In the genomic region with DNA sequence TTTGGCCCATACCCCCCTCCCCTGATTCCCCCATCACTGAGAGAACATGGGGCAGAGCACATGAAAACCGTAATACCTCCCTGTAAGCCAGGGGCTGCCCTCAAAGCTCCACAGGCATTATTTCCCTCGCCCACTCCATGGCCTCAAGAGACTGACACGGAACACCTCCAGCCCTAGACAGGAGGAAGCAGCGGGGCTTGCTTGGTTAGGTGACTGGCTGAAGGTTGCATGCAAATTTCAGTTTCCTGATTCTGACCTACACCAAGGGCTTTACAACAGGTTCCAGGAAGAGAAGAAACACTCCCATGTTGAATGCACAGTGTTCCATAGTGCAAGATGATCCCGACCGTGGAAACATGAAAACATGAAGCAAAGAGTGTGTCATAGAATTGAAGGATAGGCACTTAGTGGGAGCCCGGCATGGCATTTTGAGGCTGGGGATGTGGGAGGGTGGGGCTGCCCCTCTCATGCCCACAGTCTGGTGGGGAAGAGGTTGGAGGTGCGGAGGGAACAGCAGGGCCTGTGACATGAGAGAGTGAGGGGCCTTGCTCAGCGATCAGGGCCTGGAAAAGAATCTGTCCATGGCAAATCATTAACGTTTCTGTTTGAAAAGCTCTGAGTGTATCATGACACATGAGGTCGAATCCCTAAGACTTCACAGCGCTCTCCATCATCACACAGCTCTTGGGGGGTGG, we compare ENCODE assay signal across 9 cellular contexts. TPM values are rescaled to one million over a fixed set of nuclear protein-coding genes. Genes with fewer than 3 reads are reported as not detected.
DNase-seq lines count a peak whose midpoint lies in the region; ATAC-seq, FAIRE-seq and TF ChIP-seq lines count a peak whose summit lies in the region.
"Had no signal": no experiment of that assay in that cellular context is flagged by ENCODE, and none has a peak within 500 bp of the region (broad histone marks: within the 10 kb centered on the region; RNA-seq: fewer than 3 reads in every experiment).

No MANE protein-coding gene starts in this region.

- TF ChIP-seq CTCF in GM12878 (IDR thresholded peaks at IDR 0.05 in 2 of 3, conservative IDR thresholded peaks at IDR 0.05 in 1 of 3; ENCODE audit: control insufficient read depth in 2 of 3, extremely low read depth in 1 of 3, insufficient read depth in 1 of 3, low read depth in 3 of 3, low read length in 3 of 3) = no peak

- SMC1A ChIA-PET in GM12878 (lab: Charles Lee; ENCODE audit: uncharacterized antibody, unreplicated experiment) = interaction anchor here (1.2 kb wide), 1 partner anchor 19 kb away, joined by 3 read pairs; no protein-coding TSS in a partner anchor

- H3K4me3 ChIP-seq in GM12878 = no peak overlapping the region

- H3K27me3 ChIP-seq in GM12878 (replicated peaks in 1 of 2; ENCODE audit: control insufficient read depth in 2 of 2, insufficient read depth in 2 of 2, low read length in 1 of 2) = no peaks in the 10 kb centered on the region
- H3K27me3 ChIP-seq: brain microvascular endothelial cell had no signal

- POLR2A ChIA-PET in GM12878 (lab: Charles Lee) = interaction anchor here (0.6 kb wide), 1 partner anchor 36 kb away, joined by 8 read pairs; no protein-coding TSS in a partner anchor

- no peaks in the 10 kb centered on the region for H3K9me3 ChIP-seq in GM12878 (replicated peaks; ENCODE audit: control insufficient read depth, insufficient read depth, low read length)

- H3K36me3 Mint-ChIP-seq in activated T-helper 17 cell treated with anti-CD3 and anti-CD28 coated beads, Interleukin-2, amount 50 U/mL, for 72 hours (ENCODE audit: low read depth) = peaks cover 25% of the 10 kb centered on the region

- peak overlapping the region; percentile 65; the same call in 1 of the 2 replicates for H2AFZ ChIP-seq in GM12878 (ENCODE audit: control insufficient read depth, low read depth, low read length)

- H3K4me3 Mint-ChIP-seq in activated T-helper 17 cell treated with anti-CD3 and anti-CD28 coated beads, Interleukin-2, amount 50 U/mL, for 72 hours = no peak overlapping the region

- DNase-seq in ACHN (peak; percentile 85), GM12878 (ENCODE audit: low read depth, low spot score) (no peak), anterior cingulate cortex (lab: John Stamatoyannopoulos, UW) (no peak)
- DNase-seq in stimulated activated naive CD4-positive, alpha-beta T cell treated with Interleukin-2 at 50 U/mL for 16 hours (lab: John Stamatoyannopoulos, UW) = no peak
- DNase-seq: brain microvascular endothelial cell had no signal

- FAIRE-seq in GM12878 (lab: Jason Lieb, UNC) = peak; percentile 72

- in situ Hi-C loops in ACHN (cut with HindIII; ENCODE audit: low pct_ligation_motif_present, low pct_unique_long_range_greater_than_20kb, low sequenced_read_pairs) = no loop called here
- in situ Hi-C loops in GM12878 (cut with MboI) = no loop called here

- TF ChIP-seq RAD21 in GM12878 (IDR thresholded peaks at IDR 0.05; ENCODE audit: insufficient read depth, low read depth, low read length) = no peak

- ATAC-seq in GM19395 (IDR thresholded peaks at IDR 0.05; ENCODE audit: unreplicated experiment) (peak; percentile 94), HG02884 (IDR thresholded peaks at IDR 0.05; ENCODE audit: unreplicated experiment) (peak; percentile 90), GM12878 (peak; percentile 70), HG03457 (IDR thresholded peaks at IDR 0.05; ENCODE audit: unreplicated experiment) (no peak)
- ATAC-seq in activated T-helper 17 cell treated with anti-CD3 and anti-CD28 coated beads, Interleukin-2, amount 50 U/mL, for 72 hours (replicated peaks) = no peak

- no peak overlapping the region for H3K9ac ChIP-seq in GM12878 (ENCODE audit: control insufficient read depth, insufficient read depth, low read length)

- H3K27ac Mint-ChIP-seq in activated T-helper 17 cell treated with anti-CD3 and anti-CD28 coated beads, Interleukin-2, amount 50 U/mL, for 72 hours = no peak overlapping the region

- intact Hi-C loops in GM12878 (cut with micrococcal nuclease; ENCODE audit: unreplicated experiment) = no loop called here

- RAD21 ChIA-PET in GM12878 (lab: Charles Lee; ENCODE audit: unreplicated experiment) = no interaction called here

- BruUV-seq in GM12878 (replicated peaks; lab: Mats Ljungman, UMichigan) = no TSS peak

- peaks cover 3 to 15% of the 10 kb centered on the region in 2 experiments; a peak in 3 of 4 replicates for H3K36me3 ChIP-seq in GM12878 (ENCODE audit: control insufficient read depth in 2 of 2, insufficient read depth in 2 of 2, low read length in 1 of 2)
- H3K36me3 ChIP-seq: brain microvascular endothelial cell had no signal

- H3K27me3 Mint-ChIP-seq in activated T-helper 17 cell treated with anti-CD3 and anti-CD28 coated beads, Interleukin-2, amount 50 U/mL, for 72 hours = no peaks in the 10 kb centered on the region

- no peaks in the 10 kb centered on the region for H3K9me3 Mint-ChIP-seq in activated T-helper 17 cell treated with anti-CD3 and anti-CD28 coated beads, Interleukin-2, amount 50 U/mL, for 72 hours

- H3K79me2 ChIP-seq in GM12878 (ENCODE audit: control insufficient read depth, insufficient read depth, low read length) = no peaks in the 10 kb centered on the region

- H3K27ac ChIP-seq in GM12878 (ENCODE audit: control insufficient read depth, insufficient read depth) = peak overlapping the region; percentile 33; the same call in 1 of the 2 replicates
- H3K27ac ChIP-seq: brain microvascular endothelial cell had no signal

- no peak for TF ChIP-seq POLR2A in GM12878 (IDR thresholded peaks at IDR 0.05; ENCODE audit: low read depth, low read length)

- 51% methylated on average over 12 of the region's 12 CpGs for WGBS in GM12878 (ENCODE audit: insufficient coverage, insufficient replicate concordance, low lambda C conversion rate, missing lambda C conversion rate)

- H4K20me1 ChIP-seq in GM12878 (ENCODE audit: control insufficient read depth, insufficient read depth) = no peaks in the 10 kb centered on the region

- H3K4me1 Mint-ChIP-seq in activated T-helper 17 cell treated with anti-CD3 and anti-CD28 coated beads, Interleukin-2, amount 50 U/mL, for 72 hours = no peaks in the 10 kb centered on the region

- no peak for TF ChIP-seq EP300 in GM12878 (IDR thresholded peaks at IDR 0.05; ENCODE audit: borderline replicate concordance in 1 of 2, control insufficient read depth in 1 of 2, low read depth in 2 of 2, low read length in 2 of 2)

- CTCF ChIA-PET in GM12878 (lab: Yijun Ruan, JAX) = interaction anchor here (1.3 kb wide), 1 partner anchor 17 kb away, joined by 3 read pairs; no protein-coding TSS in a partner anchor

- H3K4me1 ChIP-seq in GM12878 (ENCODE audit: control insufficient read depth, insufficient read depth, low read length) = peaks cover 14% of the 10 kb centered on the region

- peak overlapping the region; percentile 48 for H3K4me2 ChIP-seq in GM12878 (ENCODE audit: control insufficient read depth, insufficient read depth)

TF ChIP-seq in GM12878, 131 proteins besides CTCF, POLR2A, EP300 and RAD21:
- TF ChIP-seq BCL11A (IDR thresholded peaks at IDR 0.05; ENCODE audit: low read depth, low read length) (no peak), POLR2AphosphoS5 (IDR thresholded peaks at IDR 0.05; ENCODE audit: low read length) (peak; percentile 59; the same call in 1 of the 2 replicates), MEF2B (IDR thresholded peaks at IDR 0.05; ENCODE audit: partially characterized antibody, poor library complexity, severe bottlenecking) (peak; percentile 30), ZNF622 (IDR thresholded peaks at IDR 0.05) (no peak), POU2F2 (IDR thresholded peaks at IDR 0.05; ENCODE audit: borderline replicate concordance, low read depth, low read length) (peak; percentile 79; the same call in 1 of the 3 replicates), CBX5 (IDR thresholded peaks at IDR 0.05; ENCODE audit: low read depth) (no peak), EED (IDR thresholded peaks at IDR 0.05; ENCODE audit: low read depth) (0 out of 2 replicates have a peak, but pooled peaks have one; percentile 26)
- TF ChIP-seq, protein P1, sequence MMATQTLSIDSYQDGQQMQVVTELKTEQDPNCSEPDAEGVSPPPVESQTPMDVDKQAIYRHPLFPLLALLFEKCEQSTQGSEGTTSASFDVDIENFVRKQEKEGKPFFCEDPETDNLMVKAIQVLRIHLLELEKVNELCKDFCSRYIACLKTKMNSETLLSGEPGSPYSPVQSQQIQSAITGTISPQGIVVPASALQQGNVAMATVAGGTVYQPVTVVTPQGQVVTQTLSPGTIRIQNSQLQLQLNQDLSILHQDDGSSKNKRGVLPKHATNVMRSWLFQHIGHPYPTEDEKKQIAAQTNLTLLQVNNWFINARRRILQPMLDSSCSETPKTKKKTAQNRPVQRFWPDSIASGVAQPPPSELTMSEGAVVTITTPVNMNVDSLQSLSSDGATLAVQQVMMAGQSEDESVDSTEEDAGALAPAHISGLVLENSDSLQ (IDR thresholded peaks at IDR 0.05) = peak; percentile 25; the same call in 1 of the 2 replicates
- TF ChIP-seq, protein P2, sequence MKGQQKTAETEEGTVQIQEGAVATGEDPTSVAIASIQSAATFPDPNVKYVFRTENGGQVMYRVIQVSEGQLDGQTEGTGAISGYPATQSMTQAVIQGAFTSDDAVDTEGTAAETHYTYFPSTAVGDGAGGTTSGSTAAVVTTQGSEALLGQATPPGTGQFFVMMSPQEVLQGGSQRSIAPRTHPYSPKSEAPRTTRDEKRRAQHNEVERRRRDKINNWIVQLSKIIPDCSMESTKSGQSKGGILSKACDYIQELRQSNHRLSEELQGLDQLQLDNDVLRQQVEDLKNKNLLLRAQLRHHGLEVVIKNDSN (IDR thresholded peaks at IDR 0.05; ENCODE audit: borderline replicate concordance, extremely low read length, insufficient read depth, low read depth, low read length) = no peak

RNA-seq across cellular contexts. Expression of gene GPR137B, which starts 33.5 kb away (rescaled TPM):
- 79.5 and 87.9 TPM in 2 replicates for total RNA-seq in GM12878 (2013; cell fraction: nucleolus; rRNA removed)
- total RNA-seq in GM12878 (2014; rRNA removed) (9.4 and 14.7 TPM in 2 replicates), GM12878 (2014; rRNA removed; fragmentation: Illumina TruSeq; extraction: Trizol) (13.1 and 14.1 TPM in 2 replicates), GM12878 (2021) (14.3 and 14.9 TPM in 2 replicates)
- polyA plus RNA-seq in GM12878 (2011; ENCODE audit: low read depth) = 9.2 TPM
- polyA plus RNA-seq in GM12878 (2011; rRNA removed) (14.9 and 19.3 TPM in 2 replicates), GM12878 (2014; fragmentation: Illumina TruSeq; extraction: Trizol) (20.8 and 27.4 TPM in 2 replicates), GM12878 (2014; fragmentation: Nextera tagmentation; extraction: Ambion mirVana) (1 to 10 TPM; 5.4 to 6.4 TPM), GM12878 (2014; rRNA removed) (12.1 and 12.6 TPM in 2 replicates), GM12878 (2016; fragmentation: Nextera tagmentation; extraction: Ambion mirVana) (10 to 100 TPM in 1 of 2 experiments, 1 to 10 TPM in 1; 9.0 to 12.9 TPM)
- 10.5 and 19.3 TPM in 2 replicates for polyA plus RNA-seq in GM12878 (2011; cell fraction: cytosol; rRNA removed)
- 28.2 and 30.6 TPM in 2 replicates for polyA plus RNA-seq in GM12878 (2011; cell fraction: nucleus; rRNA removed)
- 11.0 and 19.5 TPM in 2 replicates for polyA plus RNA-seq in GM12878 (2012)
- 18.3 and 18.7 TPM in 2 replicates for polyA minus RNA-seq in GM12878 (2011; rRNA and poly(A)+ RNA removed)
- polyA minus RNA-seq in GM12878 (2011; cell fraction: cytosol; rRNA and poly(A)+ RNA removed) = 6.0 and 8.0 TPM in 2 replicates
- 30.0 and 62.4 TPM in 2 replicates for polyA minus RNA-seq in GM12878 (2011; cell fraction: nucleus; rRNA and poly(A)+ RNA removed)
- total RNA-seq in activated T-helper 17 cell treated with anti-CD3 and anti-CD28 coated beads, Interleukin-2, amount 50 U/mL, for 72 hours = 10 to 100 TPM in 1 of 2 donors, 1 to 10 TPM in 1; 5.1 to 10.1 TPM

Comparison
In these comparisons a context has a peak if more than half of its experiments do, and no peak if none do; other contexts are left out.
1. ATAC-seq: peak in GM19395 (single experiment), HG02884 (single experiment) and GM12878 (single experiment); none in HG03457 (single experiment) and activated T-helper 17 cell treated with anti-CD3 and anti-CD28 coated beads, Interleukin-2, amount 50 U/mL, for 72 hours (single experiment).